In the genomic region with DNA sequence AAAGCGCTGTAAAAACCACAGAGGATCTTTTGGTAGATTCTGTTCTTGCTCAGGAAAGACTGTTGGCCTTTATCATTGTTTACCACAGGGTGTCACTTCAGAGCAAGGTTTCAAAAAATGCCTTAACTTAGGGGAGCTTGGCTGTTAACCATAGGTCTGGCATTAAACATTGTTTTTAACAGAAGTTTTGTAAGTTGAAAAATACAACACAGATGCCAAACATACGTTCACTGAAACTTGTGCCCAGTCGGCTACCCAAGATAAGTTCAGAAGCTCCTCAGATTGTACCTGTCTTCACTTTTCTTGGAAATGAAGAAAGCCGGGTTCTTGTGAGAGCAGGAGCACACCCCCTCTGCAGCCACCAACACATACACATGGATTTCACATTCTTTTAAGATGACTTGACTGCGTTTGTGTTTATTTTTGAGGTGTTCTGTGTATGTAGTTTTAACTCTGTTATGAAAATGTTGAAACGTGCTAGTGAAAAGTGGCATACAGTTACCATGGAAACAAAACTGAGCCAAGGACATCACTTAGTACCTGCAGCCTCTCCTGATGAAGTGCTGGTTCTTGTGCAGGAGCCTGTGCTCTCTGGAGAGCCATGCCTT, we compare ENCODE assay signal across 8 cellular contexts.
A peak's percentile ranks its signal among the peaks of the same experiment; 100 is the strongest.
DNase-seq lines count a peak whose midpoint lies in the region; ATAC-seq and TF ChIP-seq lines count a peak whose summit lies in the region.

No MANE protein-coding gene starts in this region.

- TF ChIP-seq CTCF in GM12864 (IDR thresholded peaks at IDR 0.05; ENCODE audit: low read depth, low read length, missing control alignments) (peak; percentile 44), MM.1S (IDR thresholded peaks at IDR 0.05; ENCODE audit: low read length) (peak; percentile 63), astrocyte of the spinal cord (IDR thresholded peaks at IDR 0.05; ENCODE audit: low read depth, low read length) (peak; percentile 69)

- H4K20me1 ChIP-seq in MM.1S (ENCODE audit: insufficient read depth, low read length): no peaks in the 10 kb centered on the region

- H3K4me1 ChIP-seq in MM.1S (ENCODE audit: low read length): no peaks in the 10 kb centered on the region

- H2AFZ ChIP-seq in MM.1S (ENCODE audit: low read length): no peak overlapping the region

- no peak overlapping the region for H3K27ac ChIP-seq in MM.1S (ENCODE audit: low read length)

- H3F3A ChIP-seq in MM.1S (ENCODE audit: insufficient read depth, low read length): no peaks in the 10 kb centered on the region

- in situ Hi-C loops in astrocyte of the spinal cord (cut with HindIII; ENCODE audit: low sequenced_read_pairs): loop anchor here (25.0 kb wide), 1 partner anchor 536 kb away; no protein-coding TSS in a partner anchor

- H3K9me2 ChIP-seq in MM.1S (replicated peaks; ENCODE audit: insufficient read depth, low read length): no peaks in the 10 kb centered on the region

- no peak for DNase-seq in GM12864 (ENCODE audit: low read depth)
- DNase-seq in MM.1S: peak; percentile 48
- peak; percentile 68 for DNase-seq in astrocyte of the spinal cord (ENCODE audit: low read depth, low spot score)
- DNase-seq in kidney tubule cell (ENCODE audit: low spot score): peak; percentile 43
- DNase-seq in NCI-H1436 treated with DMSO at 0.1 percent for 48 hours (lab: John Stamatoyannopoulos, UW): no peak
- no peak for DNase-seq in NOMO-1 treated with dmso at 0.1 percent for 144 hours (lab: John Stamatoyannopoulos, UW; ENCODE audit: unreplicated experiment)
- no peak for DNase-seq in DMS79 (lab: John Stamatoyannopoulos, UW)

- no peaks in the 10 kb centered on the region for H3K36me3 ChIP-seq in MM.1S (replicated peaks; ENCODE audit: insufficient read depth, low read length)

- H3K79me2 ChIP-seq in MM.1S (ENCODE audit: low read length): no peaks in the 10 kb centered on the region

- H3K4me3 ChIP-seq in GM12864 (ENCODE audit: low read depth, low read length): no peak overlapping the region
- H3K4me3 ChIP-seq in MM.1S (ENCODE audit: low read length): no peak overlapping the region
- no peak overlapping the region for H3K4me3 ChIP-seq in astrocyte of the spinal cord (ENCODE audit: low read depth, low read length)

- ATAC-seq in HG02759 (IDR thresholded peaks at IDR 0.05; ENCODE audit: unreplicated experiment): no peak

- H3K4me2 ChIP-seq in MM.1S (ENCODE audit: low read depth, low read length): no peak overlapping the region

- no peak overlapping the region for H3K9ac ChIP-seq in MM.1S (ENCODE audit: low read length)

- H3K27me3 ChIP-seq in MM.1S (replicated peaks; ENCODE audit: insufficient read depth, low read length): no peaks in the 10 kb centered on the region

- H3K9me3 ChIP-seq in MM.1S (replicated peaks; ENCODE audit: insufficient read depth, low read length): no peaks in the 10 kb centered on the region

Comparison
In these comparisons a context has a peak if more than half of its experiments do, and no peak if none do; other contexts are left out.
1. DNase-seq: peak in MM.1S (single experiment), astrocyte of the spinal cord (single experiment) and kidney tubule cell (single experiment); none in GM12864 (single experiment), NCI-H1436 treated with DMSO at 0.1 percent for 48 hours (single experiment), NOMO-1 treated with dmso at 0.1 percent for 144 hours (single experiment) and DMS79 (single experiment).
2. Peak in every context shown above with its lines, with median percentiles within 50 percentile points of each other: CTCF ChIP-seq.